In genomic region chr10:122342293-122343134, GRCh38 we compare ENCODE assay signal across 8 cellular contexts. TPM values are rescaled to one million over a fixed set of nuclear protein-coding genes. Genes with fewer than 3 reads are reported as not detected.
DNase-seq lines count a peak whose midpoint lies in the region; ATAC-seq and TF ChIP-seq lines count a peak whose summit lies in the region.

No MANE protein-coding gene starts in this region.

- H3K14ac ChIP-seq in trophoblast cell (ENCODE audit: low read length): no peak overlapping the region

- H3K9me3 ChIP-seq in Peyer's patch: no peaks in the 10 kb centered on the region
- no peaks in the 10 kb centered on the region for H3K9me3 ChIP-seq in gastroesophageal sphincter
- peaks cover 5% of the 10 kb centered on the region for H3K9me3 ChIP-seq in trophoblast cell (ENCODE audit: insufficient read depth, low read depth, low read length)
- H3K9me3 ChIP-seq in uterus: no peaks in the 10 kb centered on the region

- peak overlapping the region; percentile 21 for H3K9ac ChIP-seq in trophoblast cell (ENCODE audit: low read length)

- H3K79me1 ChIP-seq in trophoblast cell (ENCODE audit: low read length): peaks cover 2% of the 10 kb centered on the region

- intact Hi-C loops in uterus (cut with DNase I; ENCODE audit: low total_unique reads): no loop called here

- no peak overlapping the region for H3K4me3 ChIP-seq in Peyer's patch
- H3K4me3 ChIP-seq in gastroesophageal sphincter: no peak overlapping the region
- no peak overlapping the region for H3K4me3 ChIP-seq in trophoblast cell (ENCODE audit: low read depth, low read length)
- no peak overlapping the region for H3K4me3 ChIP-seq in uterus

- H4K12ac ChIP-seq in trophoblast cell (ENCODE audit: low read depth, low read length): no peak overlapping the region

- H3K27ac ChIP-seq in 22Rv1 (no peak overlapping the region), Peyer's patch (no peak overlapping the region), gastroesophageal sphincter (peak overlapping the region; percentile 53 to 94 (median 86)), trophoblast cell (ENCODE audit: low read depth, low read length) (no peak overlapping the region), uterus (peak overlapping the region; percentile 52 to 73)

- no peaks in the 10 kb centered on the region for H3K79me2 ChIP-seq in trophoblast cell (ENCODE audit: control insufficient read depth, insufficient read depth, low read length, poor library complexity)

- no peak overlapping the region for H2AK5ac ChIP-seq in trophoblast cell (ENCODE audit: low read length)

- no peak overlapping the region for H4K91ac ChIP-seq in trophoblast cell (ENCODE audit: low read depth, low read length)

- no peak overlapping the region for H2AFZ ChIP-seq in trophoblast cell (ENCODE audit: insufficient read depth, low read length, poor library complexity)

- H3K4me1 ChIP-seq in Peyer's patch (peaks cover 0 to 14% (median 0%) of the 10 kb centered on the region in 4 donors), gastroesophageal sphincter (peaks cover 0 to 56% (median 14%) of the 10 kb centered on the region in 3 donors), trophoblast cell (ENCODE audit: control insufficient read depth in 1 of 2, insufficient read depth in 2 of 2, low read length in 2 of 2) (peaks cover 3 to 17% of the 10 kb centered on the region in 2 experiments), uterus (no peaks in the 10 kb centered on the region)

- TF ChIP-seq CTCF in 22Rv1 (IDR thresholded peaks at IDR 0.05) (peak; percentile 66), GM12873 (IDR thresholded peaks at IDR 0.05; ENCODE audit: insufficient read depth, low read depth, low read length, missing control alignments) (peak; percentile 61), Peyer's patch (IDR thresholded peaks at IDR 0.05) (peak; percentile 68 to 81 (median 76)), gastroesophageal sphincter (IDR thresholded peaks at IDR 0.05) (peak; percentile 85 to 93 (median 92)), uterus (IDR thresholded peaks at IDR 0.05) (peak; percentile 58 to 71 (median 68))

- no peak overlapping the region for H2BK5ac ChIP-seq in trophoblast cell (ENCODE audit: low read depth, low read length, poor library complexity)

- H3K36me3 ChIP-seq in Peyer's patch (no peaks in the 10 kb centered on the region), gastroesophageal sphincter (no peaks in the 10 kb centered on the region), trophoblast cell (ENCODE audit: control insufficient read depth in 1 of 2, insufficient read depth in 2 of 2, low read length in 2 of 2) (no peaks in the 10 kb centered on the region), uterus (no peaks in the 10 kb centered on the region)

- no peak overlapping the region for H3K18ac ChIP-seq in trophoblast cell (ENCODE audit: low read length)

- TF ChIP-seq POLR2A in Peyer's patch (IDR thresholded peaks at IDR 0.05) (no peak), gastroesophageal sphincter (IDR thresholded peaks at IDR 0.05) (no peak), uterus (IDR thresholded peaks at IDR 0.05) (no peak)

- H4K8ac ChIP-seq in trophoblast cell (ENCODE audit: low read depth, low read length): no peak overlapping the region

- WGBS in gastroesophageal sphincter (ENCODE audit: low coverage in 1 of 2), 2 donors: 20 to 31% methylated on average over 4 to 5 of the region's 8 CpGs
- WGBS in trophoblast cell (ENCODE audit: extremely low coverage, insufficient coverage, insufficient read length): no CpG with 5 or more reads among the region's 8 CpGs

- no peak overlapping the region for H3K4me2 ChIP-seq in trophoblast cell (ENCODE audit: low read length)

- H2BK12ac ChIP-seq in trophoblast cell (ENCODE audit: low read length): no peak overlapping the region

- ATAC-seq in gastroesophageal sphincter (peak; percentile 46), HG03159 (IDR thresholded peaks at IDR 0.05; ENCODE audit: unreplicated experiment) (no peak)

- no peak for TF ChIP-seq EP300 in gastroesophageal sphincter (IDR thresholded peaks at IDR 0.05)

- peak overlapping the region; percentile 37 for H3K23ac ChIP-seq in trophoblast cell (ENCODE audit: low read length)

- no peak overlapping the region for H3K4ac ChIP-seq in trophoblast cell (ENCODE audit: low read depth, low read length)

- no peaks in the 10 kb centered on the region for H3K27me3 ChIP-seq in Peyer's patch
- no peaks in the 10 kb centered on the region for H3K27me3 ChIP-seq in gastroesophageal sphincter
- no peaks in the 10 kb centered on the region for H3K27me3 ChIP-seq in trophoblast cell (ENCODE audit: insufficient read depth, low read length)
- no peaks in the 10 kb centered on the region for H3K27me3 ChIP-seq in uterus

- no peak overlapping the region for H2BK120ac ChIP-seq in trophoblast cell (ENCODE audit: insufficient read depth, low read length, poor library complexity)

- DNase-seq in Peyer's patch: peak in 1 of 3 donors; percentile 71
- peak; percentile 39 for DNase-seq in activated gamma-delta T cell treated with anti-CD3 and anti-CD28 coated beads, Interleukin-2, amount 50 U/mL, for 16 hours (ENCODE audit: low read depth)
- DNase-seq in trophoblast cell: peak in 1 of 2 donors; percentile 64
- peak; percentile 44 to 48 for DNase-seq in uterus

RNA-seq across cellular contexts. Expression of gene PLEKHA1, which starts 32.0 kb away (rescaled TPM):
- total RNA-seq in Peyer's patch: 10 to 100 TPM; 15.7 to 62.0 (median 43.9) TPM
- 100 to 1,000 TPM in 2 of 4 donors, 10 to 100 TPM in 2; 62.1 to 125 (median 93.8) TPM for total RNA-seq in gastroesophageal sphincter
- 22.8 and 23.3 TPM in 2 replicates for polyA plus RNA-seq in trophoblast cell (2013)
- total RNA-seq in uterus: 10 to 100 TPM in 3 of 4 donors, 1 to 10 TPM in 1; 9.2 to 54.1 (median 29.0) TPM

Comparison
In these comparisons a context has a peak if more than half of its experiments do, and no peak if none do; other contexts are left out.
1. H3K27ac ChIP-seq: peak in gastroesophageal sphincter (4 of 4) and uterus (2 of 2); none in 22Rv1 (single experiment), Peyer's patch (0 of 4) and trophoblast cell (single experiment).
2. Peak in every context shown above with its lines, with median percentiles within 50 percentile points of each other: CTCF ChIP-seq.